ENCODE assay signal across 18 cellular contexts in the genomic region with DNA sequence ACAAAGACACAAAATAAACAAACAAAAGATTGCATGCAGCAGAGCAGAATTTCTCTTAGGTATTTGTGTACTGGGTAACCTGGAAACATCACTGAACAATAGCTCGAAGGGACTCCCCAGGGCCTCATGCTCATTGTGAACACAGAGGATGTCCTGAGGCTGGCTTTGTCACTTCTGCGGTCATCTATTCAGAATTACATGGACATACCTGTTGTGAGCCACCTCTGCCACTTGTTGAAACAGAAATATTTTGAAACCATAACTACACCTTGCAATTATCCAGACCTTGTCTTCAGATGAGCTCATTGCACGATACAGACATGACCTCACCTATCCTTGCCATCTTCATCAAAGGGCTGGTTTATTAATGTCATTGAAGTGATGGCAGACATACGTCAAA. TPM values are rescaled to one million over a fixed set of nuclear protein-coding genes. Genes with fewer than 3 reads are reported as not detected.
DNase-seq lines count a peak whose midpoint lies in the region; FAIRE-seq and TF ChIP-seq lines count a peak whose summit lies in the region.
"Had no signal": no experiment of that assay in that cellular context is flagged by ENCODE, and none has a peak within 500 bp of the region (broad histone marks: within the 10 kb centered on the region; RNA-seq: fewer than 3 reads in every experiment).

No MANE protein-coding gene starts in this region.

- CTCF ChIA-PET in endothelial cell of umbilical vein (lab: Charles Lee), result interaction anchor here (0.8 to 7.8 kb wide), 4 partner anchors 8 to 421 kb away, joined by 3 to 55 read pairs (median 4); partner anchors contain the start of gene CREG2

- no peak for TF ChIP-seq POLR2A in endothelial cell of umbilical vein (IDR thresholded peaks at IDR 0.05; ENCODE audit: low read depth, low read length)

- no peaks in the 10 kb centered on the region for H3K27me3 Mint-ChIP-seq in activated naive CD4-positive, alpha-beta T cell treated with anti-CD3 and anti-CD28 coated beads, Interleukin-2, amount 50 U/mL, for 24 hours
- H3K27me3 Mint-ChIP-seq: CD4-positive, alpha-beta T cell had no signal

- POLR2A ChIA-PET in endothelial cell of umbilical vein (lab: Charles Lee), result no interaction called here

- H3K79me2 ChIP-seq in endothelial cell of umbilical vein (ENCODE audit: control insufficient read depth, insufficient read depth, low read length), result no peaks in the 10 kb centered on the region

- no peaks in the 10 kb centered on the region for H4K20me1 ChIP-seq in endothelial cell of umbilical vein (replicated peaks; ENCODE audit: control insufficient read depth, extremely low read depth, insufficient read depth, low read length)

- intact Hi-C loops in endothelial cell of umbilical vein (cut with micrococcal nuclease), result no loop called here

- H3K27ac ChIP-seq in endothelial cell of umbilical vein (ENCODE audit: insufficient read depth, low read depth, low read length), result no peak overlapping the region
- H3K27ac ChIP-seq: SK-N-MC had no signal

- peak; percentile 12 for FAIRE-seq in endothelial cell of umbilical vein (lab: Jason Lieb, UNC)

- peak overlapping the region; percentile 8 for H3K27ac Mint-ChIP-seq in activated naive CD4-positive, alpha-beta T cell treated with anti-CD3 and anti-CD28 coated beads, Interleukin-2, amount 50 U/mL, for 24 hours
- H3K27ac Mint-ChIP-seq: B cell; CD4-positive, alpha-beta T cell; IgD-negative memory B cell; T-cell had no signal

- H3K9ac ChIP-seq in endothelial cell of umbilical vein (replicated peaks; ENCODE audit: extremely low read depth, insufficient read depth, low read length), result no peak overlapping the region

- H3K27me3 ChIP-seq in endothelial cell of umbilical vein (ENCODE audit: control insufficient read depth in 2 of 2, insufficient read depth in 2 of 2, low read length in 2 of 2), result peaks cover 0 to 15% of the 10 kb centered on the region in 2 experiments

- TF ChIP-seq CTCF in endothelial cell of umbilical vein (IDR thresholded peaks at IDR 0.05; ENCODE audit: extremely low read depth in 1 of 2, insufficient read depth in 1 of 2, low read depth in 1 of 2, low read length in 2 of 2), result no peak

- no peak for DNase-seq in activated naive CD4-positive, alpha-beta T cell (lab: John Stamatoyannopoulos, UW)
- DNase-seq in NCI-H748 (lab: John Stamatoyannopoulos, UW; ENCODE audit: unreplicated experiment), result peak; percentile 72
- DNase-seq in endothelial cell of umbilical vein (ENCODE audit: low read depth, low spot score), result no peak
- DNase-seq in NCI-H526 (lab: John Stamatoyannopoulos, UW), result no peak
- DNase-seq in AML-193 (lab: John Stamatoyannopoulos, UW), result no peak
- no peak for DNase-seq in mucosa of gallbladder (ENCODE audit: low spot score)
- DNase-seq: CD4-positive, alpha-beta T cell; MV-4-11; NCI-H146; NCI-H2171 treated with DMSO at 0.1 percent for 48 hours; NCI-H510A treated with DMSO at 0.1 percent for 48 hours; NK-92 treated with Interleukin-12 subunit alpha and Interleukin-12 subunit beta, amount 100 ng/mL, for 24 hours; OCI-M1; T-cell had no signal

- H3K9me1 ChIP-seq in endothelial cell of umbilical vein (replicated peaks; ENCODE audit: control insufficient read depth, extremely low read depth, insufficient read depth, low read length), result no peaks in the 10 kb centered on the region

- H3K9me3 Mint-ChIP-seq in activated naive CD4-positive, alpha-beta T cell treated with anti-CD3 and anti-CD28 coated beads, Interleukin-2, amount 50 U/mL, for 24 hours, result no peaks in the 10 kb centered on the region
- H3K9me3 Mint-ChIP-seq: CD4-positive, alpha-beta T cell had no signal

- H3K4me2 ChIP-seq in endothelial cell of umbilical vein (ENCODE audit: insufficient read depth, low read length), result no peak overlapping the region

- peaks cover 2% of the 10 kb centered on the region for H3K36me3 Mint-ChIP-seq in activated naive CD4-positive, alpha-beta T cell treated with anti-CD3 and anti-CD28 coated beads, Interleukin-2, amount 50 U/mL, for 24 hours
- H3K36me3 Mint-ChIP-seq: IgD-negative memory B cell, T-cell had no signal

- no peaks in the 10 kb centered on the region for H3K9me3 ChIP-seq in endothelial cell of umbilical vein (replicated peaks; ENCODE audit: control insufficient read depth, insufficient read depth, low read length)

- H3K4me1 ChIP-seq in endothelial cell of umbilical vein (ENCODE audit: control insufficient read depth, extremely low read depth, insufficient read depth, low read length), result no peaks in the 10 kb centered on the region

- no peaks in the 10 kb centered on the region for H3K36me3 ChIP-seq in endothelial cell of umbilical vein (ENCODE audit: control insufficient read depth in 2 of 2, extremely low read depth in 1 of 2, insufficient read depth in 2 of 2, low read length in 2 of 2)

- H3K4me3 ChIP-seq in endothelial cell of umbilical vein (replicated peaks in 1 of 3; ENCODE audit: insufficient read depth in 1 of 3, low read depth in 1 of 3, low read length in 3 of 3), result no peak overlapping the region
- H3K4me3 ChIP-seq: SK-N-MC had no signal

- H3K4me3 Mint-ChIP-seq in activated naive CD4-positive, alpha-beta T cell treated with anti-CD3 and anti-CD28 coated beads, Interleukin-2, amount 50 U/mL, for 24 hours, result no peak overlapping the region
- H3K4me3 Mint-ChIP-seq: B cell; CD4-positive, alpha-beta T cell; IgD-negative memory B cell; T-cell had no signal

- H2AFZ ChIP-seq in endothelial cell of umbilical vein (ENCODE audit: low read depth, low read length), result no peak overlapping the region

- BruUV-seq in endothelial cell of umbilical vein (replicated peaks; lab: Mats Ljungman, UMichigan), result no TSS peak

- no peaks in the 10 kb centered on the region for H3K4me1 Mint-ChIP-seq in activated naive CD4-positive, alpha-beta T cell treated with anti-CD3 and anti-CD28 coated beads, Interleukin-2, amount 50 U/mL, for 24 hours

- dilution Hi-C loops in endothelial cell of umbilical vein (cut with MboI; ENCODE audit: extremely low pct_ligation_motif_present, low sequenced_read_pairs), result no loop called here

TF ChIP-seq in endothelial cell of umbilical vein, 7 proteins besides CTCF, POLR2A, EP300 and RAD21:
- no peak for TF ChIP-seq EZH2 (IDR thresholded peaks at IDR 0.05; ENCODE audit: borderline replicate concordance, low read depth, low read length, severe bottlenecking)
- no peak for TF ChIP-seq GATA2 (IDR thresholded peaks at IDR 0.05; ENCODE audit: insufficient read depth, insufficient read length, low read depth, low read length)
- TF ChIP-seq FOS (IDR thresholded peaks at IDR 0.05; ENCODE audit: borderline replicate concordance, insufficient read depth, low read length), result no peak
- TF ChIP-seq, protein P1, sequence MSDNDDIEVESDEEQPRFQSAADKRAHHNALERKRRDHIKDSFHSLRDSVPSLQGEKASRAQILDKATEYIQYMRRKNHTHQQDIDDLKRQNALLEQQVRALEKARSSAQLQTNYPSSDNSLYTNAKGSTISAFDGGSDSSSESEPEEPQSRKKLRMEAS (IDR thresholded peaks at IDR 0.05; ENCODE audit: insufficient read depth, insufficient read length), result no peak
- no peak for TF ChIP-seq JUN (IDR thresholded peaks at IDR 0.05; ENCODE audit: borderline replicate concordance, insufficient read depth, insufficient read length, low read depth)
- TF ChIP-seq MYC (IDR thresholded peaks at IDR 0.05; ENCODE audit: low read depth, low read length), result no peak
- no peak for TF ChIP-seq POLR2AphosphoS5 (IDR thresholded peaks at IDR 0.05; ENCODE audit: insufficient read depth, low read depth, low read length)

RNA-seq across cellular contexts. Expression of gene CREG2, which starts 23.4 kb away (rescaled TPM):
- 0.88 and 2.0 TPM in 2 replicates for total RNA-seq in endothelial cell of umbilical vein
- 0.48 and 0.67 TPM in 2 replicates for polyA plus RNA-seq in endothelial cell of umbilical vein
- polyA plus RNA-seq in endothelial cell of umbilical vein (2011; cell fraction: cytosol; rRNA removed), result 0.44 and 0.61 TPM in 2 replicates
- 0.18 and 0.21 TPM in 2 replicates for polyA plus RNA-seq in endothelial cell of umbilical vein (2011; cell fraction: nucleus; rRNA removed)
- polyA plus RNA-seq in endothelial cell of umbilical vein (2012), result 0.27 and 1.4 TPM in 2 replicates
- polyA minus RNA-seq in endothelial cell of umbilical vein, result 0.87 TPM in 1 of 2 replicates, not detected in the other
- 43.4 TPM for polyA minus RNA-seq in endothelial cell of umbilical vein (2011; cell fraction: cytosol; rRNA and poly(A)+ RNA removed)
- 0.38 TPM in 1 of 2 replicates, not detected in the other for polyA minus RNA-seq in endothelial cell of umbilical vein (2011; cell fraction: nucleus; rRNA and poly(A)+ RNA removed)
- 0.26 TPM for total RNA-seq in mucosa of gallbladder
- total RNA-seq: B cell had no signal
